ENCODE assay signal across 8 cellular contexts in the genomic region with DNA sequence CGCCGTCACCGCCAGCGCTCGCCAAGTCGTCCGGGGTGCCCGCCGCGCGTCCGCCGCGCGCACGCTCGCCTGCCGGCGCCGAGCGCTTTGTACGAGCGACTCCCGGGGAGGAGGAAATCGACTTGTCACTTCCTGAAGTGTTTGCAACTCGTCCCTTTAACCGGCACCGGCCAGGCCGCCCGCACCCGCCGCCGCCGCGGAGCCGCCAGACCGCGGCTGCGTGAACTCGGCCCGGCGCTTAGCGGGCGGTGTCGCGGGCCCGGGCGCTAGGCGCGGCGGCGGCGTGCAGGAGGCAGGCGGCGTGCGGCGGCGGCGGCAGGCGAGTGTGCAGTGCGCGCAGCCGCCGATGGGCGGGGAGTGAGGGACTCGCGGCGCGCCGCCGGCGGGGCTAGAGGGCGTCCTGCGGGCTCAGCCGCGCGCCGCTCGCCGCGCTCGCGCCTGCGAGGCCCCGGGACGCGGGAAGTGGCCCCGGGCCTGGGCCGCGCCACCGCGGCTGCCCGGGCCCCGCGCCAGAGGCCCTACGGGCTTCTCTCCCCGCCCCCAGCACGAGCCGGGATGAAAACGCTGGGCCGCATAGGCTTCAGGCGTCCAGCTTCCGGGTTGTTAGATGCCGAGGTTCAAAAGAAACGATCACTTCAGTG. TPM values are rescaled to one million over a fixed set of nuclear protein-coding genes. Genes with fewer than 3 reads are reported as not detected.
DNase-seq lines count a peak whose midpoint lies in the region; ATAC-seq and FAIRE-seq lines count a peak whose summit lies in the region.

A gene with protein sequence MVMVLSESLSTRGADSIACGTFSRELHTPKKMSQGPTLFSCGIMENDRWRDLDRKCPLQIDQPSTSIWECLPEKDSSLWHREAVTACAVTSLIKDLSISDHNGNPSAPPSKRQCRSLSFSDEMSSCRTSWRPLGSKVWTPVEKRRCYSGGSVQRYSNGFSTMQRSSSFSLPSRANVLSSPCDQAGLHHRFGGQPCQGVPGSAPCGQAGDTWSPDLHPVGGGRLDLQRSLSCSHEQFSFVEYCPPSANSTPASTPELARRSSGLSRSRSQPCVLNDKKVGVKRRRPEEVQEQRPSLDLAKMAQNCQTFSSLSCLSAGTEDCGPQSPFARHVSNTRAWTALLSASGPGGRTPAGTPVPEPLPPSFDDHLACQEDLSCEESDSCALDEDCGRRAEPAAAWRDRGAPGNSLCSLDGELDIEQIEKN (minus strand): TSS at position 332 of the 641 bp plus-strand sequence. CDS start 37,665 bp downstream, outside the sequence.

- intact Hi-C loops in activated T-helper 1 cell treated with anti-CD3 and anti-CD28 coated beads, Interleukin-12 subunit alpha, Interleukin-12 subunit beta, Interleukin-2, Interleukin-4 antibody, amounts not matched to agents 30 ng/mL and 10 ng/mL and 1 ng/mL, durations not matched to agents 14 hours and 24 hours and 36 hours (cut with micrococcal nuclease): loop anchor here (1.0 to 5.0 kb wide), 5 partner anchors 47 to 326 kb away; a partner anchor contains a TSS

- peak; percentile 90 for DNase-seq in COLO668 (lab: John Stamatoyannopoulos, UW; ENCODE audit: unreplicated experiment)
- peak; percentile 65 for DNase-seq in RCC 7860 (ENCODE audit: low spot score)
- peak; percentile 76 for DNase-seq in activated T-helper 1 cell treated with anti-CD3 and anti-CD28 coated beads, Interleukin-12 subunit alpha, Interleukin-12 subunit beta, Interleukin-2, Interleukin-4 antibody, amounts not matched to agents 30 ng/mL and 10 ng/mL and 1 ng/mL, durations not matched to agents 14 hours and 24 hours and 36 hours (ENCODE audit: low spot score)
- peak; percentile 82 for DNase-seq in fibroblast of gingiva (ENCODE audit: low read depth)
- DNase-seq in naive B cell: peak; percentile 84
- DNase-seq in stimulated activated naive B cell treated with anti-CD40 and anti-IgM and Interleukin-4, amounts not matched to agents 10 μg/mL and 1 μg/mL and 100 μg/mL, for 72 hours: peak; percentile 69

- peak; percentile 56 for ATAC-seq in GM19395 (IDR thresholded peaks at IDR 0.05; ENCODE audit: unreplicated experiment)
- ATAC-seq in HG03520 (IDR thresholded peaks at IDR 0.05; ENCODE audit: unreplicated experiment): peak; percentile 71
- peak; percentile 68 to 70 for ATAC-seq in naive B cell (ENCODE audit: low read depth in 2 of 2)
- peak; percentile 66 to 73 for ATAC-seq in stimulated activated naive B cell treated with anti-CD40 and anti-IgM and Interleukin-4, amounts not matched to agents 10 μg/mL and 1 μg/mL and 100 μg/mL, for 72 hours (replicated peaks)

- no peak for FAIRE-seq in RCC 7860 (lab: Jason Lieb, UNC)

- peaks cover 56% of the 10 kb centered on the region for H3K4me1 Mint-ChIP-seq in activated T-helper 1 cell treated with anti-CD3 and anti-CD28 coated beads, Interleukin-12 subunit alpha, Interleukin-12 subunit beta, Interleukin-2, Interleukin-4 antibody, amounts not matched to agents 30 ng/mL and 10 ng/mL and 1 ng/mL, durations not matched to agents 14 hours and 24 hours and 36 hours (ENCODE audit: low read depth)
- H3K4me1 Mint-ChIP-seq in naive B cell: peaks cover 46 to 52% (median 46%) of the 10 kb centered on the region in 3 donors
- H3K4me1 Mint-ChIP-seq in stimulated activated naive B cell treated with anti-CD40 and anti-IgM and Interleukin-4, amounts not matched to agents 10 μg/mL and 1 μg/mL and 100 μg/mL, for 72 hours: peaks cover 38 to 45% of the 10 kb centered on the region in 2 donors

- peak within 1 kb of the TSS; percentile 97 for H3K4me3 Mint-ChIP-seq in activated T-helper 1 cell treated with anti-CD3 and anti-CD28 coated beads, Interleukin-12 subunit alpha, Interleukin-12 subunit beta, Interleukin-2, Interleukin-4 antibody, amounts not matched to agents 30 ng/mL and 10 ng/mL and 1 ng/mL, durations not matched to agents 14 hours and 24 hours and 36 hours
- H3K4me3 Mint-ChIP-seq in naive B cell: peak within 1 kb of the TSS; percentile 92 to 100 (median 98)
- H3K4me3 Mint-ChIP-seq in stimulated activated naive B cell treated with anti-CD40 and anti-IgM and Interleukin-4, amounts not matched to agents 10 μg/mL and 1 μg/mL and 100 μg/mL, for 72 hours: peak within 1 kb of the TSS; percentile 93 to 95

- H3K9me3 Mint-ChIP-seq in activated T-helper 1 cell treated with anti-CD3 and anti-CD28 coated beads, Interleukin-12 subunit alpha, Interleukin-12 subunit beta, Interleukin-2, Interleukin-4 antibody, amounts not matched to agents 30 ng/mL and 10 ng/mL and 1 ng/mL, durations not matched to agents 14 hours and 24 hours and 36 hours: no peaks in the 10 kb centered on the region
- H3K9me3 Mint-ChIP-seq in naive B cell: no peaks in the 10 kb centered on the region
- H3K9me3 Mint-ChIP-seq in stimulated activated naive B cell treated with anti-CD40 and anti-IgM and Interleukin-4, amounts not matched to agents 10 μg/mL and 1 μg/mL and 100 μg/mL, for 72 hours: no peaks in the 10 kb centered on the region

- H3K27ac Mint-ChIP-seq in activated T-helper 1 cell treated with anti-CD3 and anti-CD28 coated beads, Interleukin-12 subunit alpha, Interleukin-12 subunit beta, Interleukin-2, Interleukin-4 antibody, amounts not matched to agents 30 ng/mL and 10 ng/mL and 1 ng/mL, durations not matched to agents 14 hours and 24 hours and 36 hours: peak within 1 kb of the TSS; percentile 86
- H3K27ac Mint-ChIP-seq in naive B cell: peak within 1 kb of the TSS; percentile 94 to 99 (median 98)
- peak within 1 kb of the TSS; percentile 94 for H3K27ac Mint-ChIP-seq in stimulated activated naive B cell treated with anti-CD40 and anti-IgM and Interleukin-4, amounts not matched to agents 10 μg/mL and 1 μg/mL and 100 μg/mL, for 72 hours

- H3K36me3 Mint-ChIP-seq in activated T-helper 1 cell treated with anti-CD3 and anti-CD28 coated beads, Interleukin-12 subunit alpha, Interleukin-12 subunit beta, Interleukin-2, Interleukin-4 antibody, amounts not matched to agents 30 ng/mL and 10 ng/mL and 1 ng/mL, durations not matched to agents 14 hours and 24 hours and 36 hours (ENCODE audit: low read depth): peaks cover 28% of the 10 kb centered on the region
- peaks cover 0 to 4% of the 10 kb centered on the region in 2 donors for H3K36me3 Mint-ChIP-seq in naive B cell
- H3K36me3 Mint-ChIP-seq in stimulated activated naive B cell treated with anti-CD40 and anti-IgM and Interleukin-4, amounts not matched to agents 10 μg/mL and 1 μg/mL and 100 μg/mL, for 72 hours: peaks cover 1 to 15% of the 10 kb centered on the region in 2 donors

- H3K27me3 Mint-ChIP-seq in activated T-helper 1 cell treated with anti-CD3 and anti-CD28 coated beads, Interleukin-12 subunit alpha, Interleukin-12 subunit beta, Interleukin-2, Interleukin-4 antibody, amounts not matched to agents 30 ng/mL and 10 ng/mL and 1 ng/mL, durations not matched to agents 14 hours and 24 hours and 36 hours (ENCODE audit: insufficient read depth): peaks cover 5% of the 10 kb centered on the region
- H3K27me3 Mint-ChIP-seq in naive B cell: no peaks in the 10 kb centered on the region
- H3K27me3 Mint-ChIP-seq in stimulated activated naive B cell treated with anti-CD40 and anti-IgM and Interleukin-4, amounts not matched to agents 10 μg/mL and 1 μg/mL and 100 μg/mL, for 72 hours: no peaks in the 10 kb centered on the region

RNA-seq across cellular contexts. Expression of the gene that starts here (rescaled TPM):
- total RNA-seq in activated T-helper 1 cell treated with anti-CD3 and anti-CD28 coated beads, Interleukin-12 subunit alpha, Interleukin-12 subunit beta, Interleukin-2, Interleukin-4 antibody, amounts not matched to agents 30 ng/mL and 10 ng/mL and 1 ng/mL, durations not matched to agents 14 hours and 24 hours and 36 hours: 31.8 and 32.7 TPM in 2 replicates
- polyA plus RNA-seq in naive B cell (ENCODE audit: low read depth in 6 of 6): 100 to 1,000 TPM in 1 of 6 donors, 10 to 100 TPM in 5; 19.6 to 141 (median 31.5) TPM

Comparison
In these comparisons a context has a peak if more than half of its experiments do, and no peak if none do; other contexts are left out.
1. Peak in every context shown above with its lines: DNase-seq and ATAC-seq.